Comparison of ENCODE assay signal across 21 cellular contexts in the genomic region with DNA sequence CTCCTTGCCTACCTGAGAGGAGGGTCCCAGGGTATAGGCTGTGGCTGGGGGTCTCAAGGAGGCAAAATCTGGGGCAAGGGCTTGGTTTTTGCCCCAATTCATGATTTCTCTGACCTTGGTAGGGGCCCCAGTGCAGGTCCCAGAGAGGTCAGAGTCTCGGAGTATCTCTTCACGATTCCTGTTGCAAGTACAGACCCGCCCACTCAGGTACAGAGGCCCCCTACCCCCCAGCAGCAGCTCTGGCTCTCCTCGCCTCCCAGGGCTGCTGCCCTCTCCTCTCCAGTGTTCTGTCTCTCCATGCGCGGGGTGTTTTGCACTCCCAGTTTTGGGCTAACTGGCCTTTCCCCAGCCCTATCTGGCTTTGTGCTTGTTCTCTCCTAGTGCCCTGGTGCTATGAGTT. TPM values are rescaled to one million over a fixed set of nuclear protein-coding genes. Genes with fewer than 3 reads are reported as not detected.
DNase-seq lines count a peak whose midpoint lies in the region; ATAC-seq, FAIRE-seq and TF ChIP-seq lines count a peak whose summit lies in the region.
"Had no signal": no experiment of that assay in that cellular context is flagged by ENCODE, and none has a peak within 500 bp of the region (broad histone marks: within the 10 kb centered on the region; RNA-seq: fewer than 3 reads in every experiment).

No MANE protein-coding gene starts in this region.

- no peak overlapping the region for H3K9ac ChIP-seq in H1 (replicated peaks in 1 of 4; ENCODE audit: extremely low read depth in 1 of 4, low read depth in 3 of 4, low read length in 3 of 4)
- H3K9ac ChIP-seq: BLaER1 had no signal

- H3K79me2 ChIP-seq in H1 (ENCODE audit: control insufficient read depth in 1 of 2, insufficient read depth in 2 of 2, low read length in 2 of 2) (no peaks in the 10 kb centered on the region), osteoblast (ENCODE audit: insufficient read depth, low read length) (no peaks in the 10 kb centered on the region)

- peaks cover 3% of the 10 kb centered on the region; the same call in 1 of the 2 replicates for H3K23me2 ChIP-seq in H1 (ENCODE audit: low read depth, low read length)

- no peak for FAIRE-seq in H1 (lab: Jason Lieb, UNC)
- FAIRE-seq: A204.1, GM12878, GM19239 had no signal

- H3K27me3 ChIP-seq in H1 (replicated peaks in 1 of 4; ENCODE audit: control insufficient read depth in 3 of 4, extremely low read depth in 1 of 4, insufficient read depth in 3 of 4, low read length in 3 of 4): peaks cover 0 to 2% (median 0%) of the 10 kb centered on the region in 4 experiments; a peak in 1 of 7 replicates
- H3K27me3 ChIP-seq in osteoblast (ENCODE audit: insufficient read depth, low read length): no peaks in the 10 kb centered on the region

- no peak overlapping the region for H3K23ac ChIP-seq in H1 (ENCODE audit: insufficient read length)

- no peak overlapping the region for H3K14ac ChIP-seq in H1 (ENCODE audit: insufficient read length)

- no peak overlapping the region for H3K4me3 ChIP-seq in H1 (ENCODE audit: extremely low read depth in 1 of 4, insufficient read depth in 2 of 4, low read depth in 3 of 4, low read length in 4 of 4)
- H3K4me3 ChIP-seq in osteoblast (ENCODE audit: insufficient read depth, low read length): no peak overlapping the region
- H3K4me3 ChIP-seq: BLaER1, GM12878 had no signal

- TF ChIP-seq EP300 in H1 (IDR thresholded peaks at IDR 0.05; ENCODE audit: borderline replicate concordance in 1 of 2, low read depth in 2 of 2, low read length in 2 of 2): no peak

- no peak overlapping the region for H2BK120ac ChIP-seq in H1 (replicated peaks; ENCODE audit: low read depth, low read length)

- TF ChIP-seq CTCF in H1 (IDR thresholded peaks at IDR 0.05; ENCODE audit: control extremely low read depth in 1 of 3, insufficient read depth in 1 of 3, low read depth in 1 of 3, low read length in 3 of 3) (no peak), osteoblast (IDR thresholded peaks at IDR 0.05; ENCODE audit: extremely low read depth, low read depth, low read length) (no peak)

- no peak overlapping the region for H2BK12ac ChIP-seq in H1 (ENCODE audit: low read depth, low read length)

- H4K20me1 ChIP-seq in H1 (replicated peaks in 1 of 2; ENCODE audit: control insufficient read depth in 1 of 2, insufficient read depth in 2 of 2, low read length in 2 of 2) (peaks cover 0 to 1% of the 10 kb centered on the region in 2 experiments), osteoblast (ENCODE audit: insufficient read depth, low read length) (no peaks in the 10 kb centered on the region)
- H4K20me1 ChIP-seq: BLaER1 had no signal

- no peak overlapping the region for H3K4ac ChIP-seq in H1 (replicated peaks; ENCODE audit: insufficient read length, low read depth, low read length)

- DNase-seq in Right ventricle myocardium superior (peak; percentile 10), left ventricle myocardium superior (no peak), H1 (ENCODE audit: low read depth in 1 of 2, low spot score in 2 of 2) (no peak), osteoblast (ENCODE audit: insufficient read length, low spot score, missing footprints) (peak; percentile 78)
- DNase-seq: Caco-2; CD4-positive, CD25-positive, alpha-beta regulatory T cell; DMS153; EL; GDM1; GOT3; H7; HCEC 1CT had no signal

- H3K36me3 ChIP-seq in H1 (ENCODE audit: control insufficient read depth in 2 of 4, insufficient read depth in 4 of 4, low read length in 3 of 4) (peaks cover 0 to 3% (median 0%) of the 10 kb centered on the region in 4 experiments; a peak in 4 of 8 replicates), osteoblast (ENCODE audit: insufficient read depth, low read length) (peaks cover 51% of the 10 kb centered on the region)

- H2BK5ac ChIP-seq in H1 (ENCODE audit: low read depth, low read length): no peak overlapping the region

- H3K9me3 ChIP-seq in H1 (ENCODE audit: insufficient read depth in 2 of 2, low read depth in 1 of 2, low read length in 1 of 2) (no peaks in the 10 kb centered on the region), osteoblast (ENCODE audit: low read depth, low read length) (no peaks in the 10 kb centered on the region)
- H3K9me3 ChIP-seq: BLaER1, Caco-2 had no signal

- no peak overlapping the region for H3K56ac ChIP-seq in H1 (replicated peaks; ENCODE audit: insufficient read length, low read depth, low read length)

- no peak overlapping the region for H3K18ac ChIP-seq in H1 (ENCODE audit: extremely low read depth, low read length)

- no peaks in the 10 kb centered on the region for H3K79me1 ChIP-seq in H1 (ENCODE audit: low read depth, low read length)

- intact Hi-C loops in Right ventricle myocardium superior (cut with DNase I) (no loop called here), left ventricle myocardium superior (cut with micrococcal nuclease) (no loop called here)

- peak overlapping the region; percentile 17; the same call in 1 of the 2 replicates for H4K8ac ChIP-seq in H1 (ENCODE audit: extremely low read depth, insufficient read depth, low read length)

- no peak overlapping the region for H4K5ac ChIP-seq in H1 (ENCODE audit: insufficient read length, low read depth, low read length)

- H3K27ac ChIP-seq in H1 (ENCODE audit: low read depth, low read length) (no peak overlapping the region), osteoblast (ENCODE audit: low read depth, low read length) (no peak overlapping the region)
- H3K27ac ChIP-seq: 22Rv1, BLaER1, C4-2B had no signal

- ATAC-seq in Right ventricle myocardium superior (ENCODE audit: poor library complexity) (no peak), left ventricle myocardium superior (no peak), esophagus mucosa (no peak), HG03439 (IDR thresholded peaks at IDR 0.05; ENCODE audit: unreplicated experiment) (no peak)
- ATAC-seq: CD8-positive, alpha-beta T cell; GM12878 had no signal

- H3K4me2 ChIP-seq in H1 (ENCODE audit: insufficient read depth in 1 of 2, low read depth in 2 of 2, low read length in 2 of 2) (no peak overlapping the region), osteoblast (ENCODE audit: insufficient read depth, low read length) (no peak overlapping the region)
- H3K4me2 ChIP-seq: BLaER1 had no signal

- no peak overlapping the region for H2AFZ ChIP-seq in H1 (ENCODE audit: low read length)
- H2AFZ ChIP-seq in osteoblast (ENCODE audit: low read length): no peak overlapping the region

- H2BK20ac ChIP-seq in H1 (ENCODE audit: low read length): no peak overlapping the region

- 97% methylated on average over 4 of the region's 6 CpGs; no CpG with 5 or more reads in 1 of the 2 experiments for WGBS in H1 (ENCODE audit: extremely low coverage in 1 of 2, insufficient coverage in 1 of 2, insufficient read length in 1 of 2, insufficient replicate concordance in 2 of 2, low coverage in 1 of 2, low lambda C conversion rate in 2 of 2, missing lambda C conversion rate in 1 of 2), 2 experiments

- no peak overlapping the region for H2AK5ac ChIP-seq in H1 (ENCODE audit: low read depth, low read length)

- POLR2A ChIA-PET in H1 (lab: Charles Lee; ENCODE audit: partially characterized antibody): interaction anchor here (1.6 to 1.7 kb wide), 2 partner anchors 48 to 49 kb away, joined by 4 to 5 read pairs; partner anchors contain the start of gene MAPKBP1

- H4K91ac ChIP-seq in H1 (replicated peaks; ENCODE audit: insufficient read length, low read length): no peak overlapping the region

- H3K4me1 ChIP-seq in H1 (replicated peaks in 1 of 4; ENCODE audit: control insufficient read depth in 3 of 4, insufficient read depth in 4 of 4, low read length in 3 of 4): no peaks in the 10 kb centered on the region; a peak in 2 of 7 replicates
- peaks cover 3% of the 10 kb centered on the region for H3K4me1 ChIP-seq in osteoblast (ENCODE audit: insufficient read depth, low read length)
- H3K4me1 ChIP-seq: Caco-2 had no signal

- TF ChIP-seq RAD21 in H1 (IDR thresholded peaks at IDR 0.05 in 1 of 2, conservative IDR thresholded peaks at IDR 0.05 in 1 of 2; ENCODE audit: low read depth in 2 of 2, low read length in 2 of 2): no peak

- CTCF ChIA-PET in H1 (lab: Charles Lee; ENCODE audit: partially characterized antibody): interaction anchor here (0.6 to 3.5 kb wide), 9 partner anchors 11 to 125 kb away, joined by 3 to 32 read pairs (median 3); no protein-coding TSS in a partner anchor

- no peak for TF ChIP-seq POLR2A in H1 (IDR thresholded peaks at IDR 0.05; ENCODE audit: control extremely low read depth in 1 of 2, low read depth in 2 of 2, low read length in 2 of 2)

- H2BK15ac ChIP-seq in H1 (ENCODE audit: low read length): no peak overlapping the region

RNA-seq across cellular contexts. Expression of gene JMJD7, which starts 5.4 kb away (rescaled TPM):
- 14.3 TPM for total RNA-seq in Right ventricle myocardium superior
- 16.7 TPM for total RNA-seq in left ventricle myocardium superior
- total RNA-seq in H1 (2021; fragmentation: NEBNext Ultra II Directional; extraction: Animal tissue kit (Norgen Biotek cat#: 25700)): 14.7 and 15.0 TPM in 2 replicates
- polyA plus RNA-seq in H1 (2011; rRNA removed): 20.0 and 21.2 TPM in 2 replicates
- polyA plus RNA-seq in H1 (2011; cell fraction: cytosol; rRNA removed): 17.1 TPM
- polyA plus RNA-seq in H1 (2011; cell fraction: nucleus; rRNA removed): 28.8 TPM
- polyA plus RNA-seq in H1 (2012, experiment 1 of 2): 11.7 to 16.4 TPM (median 15.2 TPM) in 4 replicates
- 15.2 TPM for polyA plus RNA-seq in H1 (2012, experiment 2 of 2)
- polyA plus RNA-seq in H1 (2013, experiment 1 of 2): 7.5 TPM
- polyA plus RNA-seq in H1 (2013, experiment 2 of 2): 8.5 TPM
- 4.8 and 5.2 TPM in 2 replicates for polyA minus RNA-seq in H1 (2011; rRNA and poly(A)+ RNA removed)
- 10.6 TPM for polyA minus RNA-seq in H1 (2011; cell fraction: cytosol; rRNA and poly(A)+ RNA removed)
- 6.7 TPM for polyA minus RNA-seq in H1 (2011; cell fraction: nucleus; rRNA and poly(A)+ RNA removed)
- total RNA-seq in osteoblast: 1.2 and 1.4 TPM in 2 replicates
- 35.4 TPM for total RNA-seq in esophagus mucosa

RNA-seq across cellular contexts. Expression of gene PLA2G4B, which starts 16.2 kb away (rescaled TPM):
- total RNA-seq in Right ventricle myocardium superior (3.6 TPM), left ventricle myocardium superior (5.7 TPM), osteoblast (0.72 and 1.2 TPM in 2 replicates), esophagus mucosa (23.6 TPM)
- 4.2 and 8.0 TPM in 2 replicates for total RNA-seq in H1 (2021; fragmentation: NEBNext Ultra II Directional; extraction: Animal tissue kit (Norgen Biotek cat#: 25700))
- polyA plus RNA-seq in H1 (2011; rRNA removed): 9.2 TPM in 2 replicates
- 8.0 TPM for polyA plus RNA-seq in H1 (2011; cell fraction: cytosol; rRNA removed)
- 49.3 TPM for polyA plus RNA-seq in H1 (2011; cell fraction: nucleus; rRNA removed)
- polyA plus RNA-seq in H1 (2012, experiment 1 of 2): 2.8 to 7.8 TPM (median 6.9 TPM) in 4 replicates
- 4.2 TPM for polyA plus RNA-seq in H1 (2012, experiment 2 of 2)
- 10.3 TPM for polyA plus RNA-seq in H1 (2013, experiment 1 of 2)
- 6.5 TPM for polyA plus RNA-seq in H1 (2013, experiment 2 of 2)
- 1.5 and 2.0 TPM in 2 replicates for polyA minus RNA-seq in H1 (2011; rRNA and poly(A)+ RNA removed)
- polyA minus RNA-seq in H1 (2011; cell fraction: cytosol; rRNA and poly(A)+ RNA removed): 3.1 TPM
- polyA minus RNA-seq in H1 (2011; cell fraction: nucleus; rRNA and poly(A)+ RNA removed): 7.5 TPM

RNA-seq across cellular contexts. Expression of gene MAPKBP1, which starts 48.2 kb away (rescaled TPM):
- total RNA-seq in Right ventricle myocardium superior (15.1 TPM), left ventricle myocardium superior (17.0 TPM), osteoblast (22.8 and 25.6 TPM in 2 replicates), esophagus mucosa (26.1 TPM)
- total RNA-seq in H1 (2021; fragmentation: NEBNext Ultra II Directional; extraction: Animal tissue kit (Norgen Biotek cat#: 25700)): 10.9 and 11.3 TPM in 2 replicates
- polyA plus RNA-seq in H1 (2011; rRNA removed): 4.3 and 4.5 TPM in 2 replicates
- 4.2 TPM for polyA plus RNA-seq in H1 (2011; cell fraction: cytosol; rRNA removed)
- 28.6 TPM for polyA plus RNA-seq in H1 (2011; cell fraction: nucleus; rRNA removed)
- 9.8 to 11.6 TPM (median 10.2 TPM) in 4 replicates for polyA plus RNA-seq in H1 (2012, experiment 1 of 2)
- polyA plus RNA-seq in H1 (2012, experiment 2 of 2): 5.2 TPM
- 3.7 TPM for polyA plus RNA-seq in H1 (2013, experiment 1 of 2)
- 3.4 TPM for polyA plus RNA-seq in H1 (2013, experiment 2 of 2)
- 12.4 and 24.5 TPM in 2 replicates for polyA minus RNA-seq in H1 (2011; rRNA and poly(A)+ RNA removed)
- polyA minus RNA-seq in H1 (2011; cell fraction: cytosol; rRNA and poly(A)+ RNA removed): 6.2 TPM
- 36.4 TPM for polyA minus RNA-seq in H1 (2011; cell fraction: nucleus; rRNA and poly(A)+ RNA removed)

Comparison
In these comparisons a context has a peak if more than half of its experiments do, and no peak if none do; other contexts are left out.
1. DNase-seq: peak in Right ventricle myocardium superior (single experiment) and osteoblast (single experiment); none in left ventricle myocardium superior (single experiment) and H1 (0 of 2).